In genomic region chr2:231203087-231203486, GRCh38 we compare ENCODE assay signal across 18 cellular contexts.
"Had no signal": no experiment of that assay in that cellular context is flagged by ENCODE, and none has a peak within 500 bp of the region (broad histone marks: within the 10 kb centered on the region; RNA-seq: fewer than 3 reads in every experiment).

No MANE protein-coding gene starts in this region.

- H3K9me3 Mint-ChIP-seq: naive thymus-derived CD8-positive, alpha-beta T cell; neural progenitor cell had no signal

- H3K4me2 ChIP-seq: neural progenitor cell had no signal

- H2AFZ ChIP-seq: neural progenitor cell had no signal

- H3K4me3 ChIP-seq: colonic mucosa, heart left ventricle, mucosa of descending colon, neural progenitor cell, skin epidermis, stomach, thoracic aorta, transverse colon had no signal

- H3K36me3 ChIP-seq: colonic mucosa, neural progenitor cell, thoracic aorta, transverse colon had no signal

- H3K9ac ChIP-seq: neural progenitor cell had no signal

- ATAC-seq: heart left ventricle; mucosa of descending colon; naive thymus-derived CD8-positive, alpha-beta T cell; sciatic nerve had no signal

- H3K27ac Mint-ChIP-seq: neural progenitor cell had no signal

- H3K9me3 ChIP-seq: colonic mucosa, heart left ventricle, mucosa of descending colon, stomach, thoracic aorta, transverse colon had no signal

- H3K4me3 Mint-ChIP-seq: naive thymus-derived CD8-positive, alpha-beta T cell; neural progenitor cell had no signal

- DNase-seq: colonic mucosa; dermis blood vessel endothelial cell; erythroblast; foreskin melanocyte; heart left ventricle; hippocampal formation; kidney glomerular epithelial cell; mucosa of descending colon; naive thymus-derived CD8-positive, alpha-beta T cell; stimulated activated CD4-positive, alpha-beta T cell treated with anti-CD3 and anti-CD28 coated beads, Interleukin-2, amount 100 ng/mL, for 24 hours; stimulated activated naive CD4-positive, alpha-beta T cell; stomach; substantia nigra; transverse colon had no signal

- H3K27me3 Mint-ChIP-seq: naive thymus-derived CD8-positive, alpha-beta T cell had no signal

- H3K27ac ChIP-seq: colonic mucosa, heart left ventricle, neural progenitor cell, skin epidermis, thoracic aorta had no signal

- H3K27me3 ChIP-seq: colonic mucosa, heart left ventricle, neural progenitor cell, stomach, transverse colon had no signal
